ENCODE assay signal across 17 cellular contexts in genomic region chr2:105854972-105855371, GRCh38.
DNase-seq lines count a peak whose midpoint lies in the region; ATAC-seq and TF ChIP-seq lines count a peak whose summit lies in the region.
"Had no signal": no experiment of that assay in that cellular context is flagged by ENCODE, and none has a peak within 500 bp of the region (broad histone marks: within the 10 kb centered on the region; RNA-seq: fewer than 3 reads in every experiment).

No MANE protein-coding gene starts in this region.

- H3K27me3 ChIP-seq in CD4-positive, alpha-beta memory T cell (ENCODE audit: insufficient read depth, low read length) = no peaks in the 10 kb centered on the region
- no peaks in the 10 kb centered on the region for H3K27me3 ChIP-seq in naive thymus-derived CD4-positive, alpha-beta T cell (ENCODE audit: control insufficient read depth in 2 of 2, insufficient read depth in 2 of 2, low read length in 2 of 2)
- no peaks in the 10 kb centered on the region for H3K27me3 ChIP-seq in osteoblast (ENCODE audit: insufficient read depth, low read length)
- H3K27me3 ChIP-seq: BE2C, right lobe of liver, testis had no signal

- no peak overlapping the region for H2AFZ ChIP-seq in osteoblast (ENCODE audit: low read length)

- peaks cover 25 to 53% of the 10 kb centered on the region in 2 donors for H3K36me3 Mint-ChIP-seq in CD4-positive, alpha-beta memory T cell
- H3K36me3 Mint-ChIP-seq in activated T-helper 2 cell treated with anti-CD3 and anti-CD28 coated beads, Interferon-gamma antibody, Interleukin-2, Interleukin-4, amounts not matched to agents 10 μg/mL and 5 μg/mL and 100 μg/mL, durations not matched to agents 14 hours and 24 hours and 36 hours (ENCODE audit: low read depth) = peaks cover 40% of the 10 kb centered on the region
- H3K36me3 Mint-ChIP-seq in naive thymus-derived CD4-positive, alpha-beta T cell = peaks cover 9 to 45% (median 31%) of the 10 kb centered on the region in 5 donors

- ATAC-seq in naive thymus-derived CD4-positive, alpha-beta T cell = no peak
- ATAC-seq: right lobe of liver had no signal

- H3K27ac Mint-ChIP-seq in CD4-positive, alpha-beta memory T cell = peak overlapping the region; percentile 78 to 99 (median 95)
- peak overlapping the region; percentile 79 for H3K27ac Mint-ChIP-seq in activated T-helper 2 cell treated with anti-CD3 and anti-CD28 coated beads, Interferon-gamma antibody, Interleukin-2, Interleukin-4, amounts not matched to agents 10 μg/mL and 5 μg/mL and 100 μg/mL, durations not matched to agents 14 hours and 24 hours and 36 hours
- H3K27ac Mint-ChIP-seq in naive thymus-derived CD4-positive, alpha-beta T cell = peak overlapping the region; percentile 55 to 94 (median 88)
- H3K27ac Mint-ChIP-seq: HFFc6, memory B cell had no signal

- H3K4me2 ChIP-seq in osteoblast (ENCODE audit: insufficient read depth, low read length) = no peak overlapping the region

- intact Hi-C loops in CD4-positive, alpha-beta memory T cell (cut with micrococcal nuclease) = no loop called here
- intact Hi-C loops in activated T-helper 2 cell treated with anti-CD3 and anti-CD28 coated beads, Interferon-gamma antibody, Interleukin-2, Interleukin-4, amounts not matched to agents 10 μg/mL and 5 μg/mL and 100 μg/mL, durations not matched to agents 14 hours and 24 hours and 36 hours (cut with micrococcal nuclease) = loop anchor here (5.0 to 10.0 kb wide), 2 partner anchors 52 to 240 kb away; no protein-coding TSS in a partner anchor
- intact Hi-C loops in naive thymus-derived CD4-positive, alpha-beta T cell (cut with micrococcal nuclease) = loop anchor here (5.0 kb wide), 2 partner anchors 37 to 103 kb away; no protein-coding TSS in a partner anchor

- H3K9me3 ChIP-seq in CD4-positive, alpha-beta memory T cell (ENCODE audit: control insufficient read depth in 1 of 2, low read length in 2 of 2) = no peaks in the 10 kb centered on the region
- no peaks in the 10 kb centered on the region for H3K9me3 ChIP-seq in naive thymus-derived CD4-positive, alpha-beta T cell (ENCODE audit: control insufficient read depth in 2 of 3, low read length in 3 of 3)
- H3K9me3 ChIP-seq in osteoblast (ENCODE audit: low read depth, low read length) = no peaks in the 10 kb centered on the region
- H3K9me3 ChIP-seq: BE2C, right lobe of liver, testis had no signal

- CTCF ChIA-PET in CD4-positive, alpha-beta memory T cell (lab: Charles Lee; ENCODE audit: partially characterized antibody) = interaction anchor here (1.0 to 2.0 kb wide), 3 partner anchors 11 to 248 kb away, joined by 3 to 4 read pairs (median 4); no protein-coding TSS in a partner anchor
- CTCF ChIA-PET in naive thymus-derived CD4-positive, alpha-beta T cell (lab: Charles Lee) = interaction anchor here (0.9 kb wide), 1 partner anchor 278 kb away, joined by 3 read pairs; no protein-coding TSS in a partner anchor
- CTCF ChIA-PET in HEK293T (lab: Yijun Ruan, JAX) = no interaction called here

- H3K4me3 Mint-ChIP-seq in CD4-positive, alpha-beta memory T cell = peak overlapping the region in 5 of 8 donors; percentile 9 to 94 (median 51)
- no peak overlapping the region for H3K4me3 Mint-ChIP-seq in activated T-helper 2 cell treated with anti-CD3 and anti-CD28 coated beads, Interferon-gamma antibody, Interleukin-2, Interleukin-4, amounts not matched to agents 10 μg/mL and 5 μg/mL and 100 μg/mL, durations not matched to agents 14 hours and 24 hours and 36 hours (ENCODE audit: low read depth)
- peak overlapping the region; percentile 0 to 50 (median 30) for H3K4me3 Mint-ChIP-seq in naive thymus-derived CD4-positive, alpha-beta T cell
- H3K4me3 Mint-ChIP-seq: HFFc6, memory B cell had no signal

- peak overlapping the region; percentile 63 for H3K27ac ChIP-seq in C4-2B
- peak overlapping the region; percentile 23 for H3K27ac ChIP-seq in CD4-positive, alpha-beta memory T cell (ENCODE audit: low read depth, low read length)
- peak overlapping the region; percentile 38 for H3K27ac ChIP-seq in naive thymus-derived CD4-positive, alpha-beta T cell (ENCODE audit: low read depth, low read length)
- no peak overlapping the region for H3K27ac ChIP-seq in osteoblast (ENCODE audit: low read depth, low read length)
- H3K27ac ChIP-seq: coronary artery, right lobe of liver, testis had no signal

- TF ChIP-seq CTCF in C4-2B (conservative IDR thresholded peaks at IDR 0.05) = no peak
- no peak for TF ChIP-seq CTCF in osteoblast (IDR thresholded peaks at IDR 0.05; ENCODE audit: extremely low read depth, low read depth, low read length)

- H3K4me3 ChIP-seq in CD4-positive, alpha-beta memory T cell (ENCODE audit: low read length in 2 of 2) = no peak overlapping the region
- H3K4me3 ChIP-seq in naive thymus-derived CD4-positive, alpha-beta T cell (ENCODE audit: low read length) = no peak overlapping the region
- H3K4me3 ChIP-seq in osteoblast (ENCODE audit: insufficient read depth, low read length) = no peak overlapping the region
- H3K4me3 ChIP-seq: coronary artery, right lobe of liver, testis had no signal

- POLR2A ChIA-PET in CD4-positive, alpha-beta memory T cell (lab: Charles Lee; ENCODE audit: partially characterized antibody) = interaction anchor here (0.6 to 5.3 kb wide), 4 partner anchors 7 to 81 kb away, joined by 3 to 32 read pairs (median 12); no protein-coding TSS in a partner anchor
- POLR2A ChIA-PET in naive thymus-derived CD4-positive, alpha-beta T cell (lab: Charles Lee) = interaction anchor here (0.6 kb wide), 1 partner anchor 58 kb away, joined by 3 read pairs; no protein-coding TSS in a partner anchor
- POLR2A ChIA-PET in HEK293T (lab: Yijun Ruan, JAX) = no interaction called here

- H3K27me3 Mint-ChIP-seq in CD4-positive, alpha-beta memory T cell = no peaks in the 10 kb centered on the region
- no peaks in the 10 kb centered on the region for H3K27me3 Mint-ChIP-seq in activated T-helper 2 cell treated with anti-CD3 and anti-CD28 coated beads, Interferon-gamma antibody, Interleukin-2, Interleukin-4, amounts not matched to agents 10 μg/mL and 5 μg/mL and 100 μg/mL, durations not matched to agents 14 hours and 24 hours and 36 hours (ENCODE audit: low read depth)
- no peaks in the 10 kb centered on the region for H3K27me3 Mint-ChIP-seq in naive thymus-derived CD4-positive, alpha-beta T cell
- H3K27me3 Mint-ChIP-seq: memory B cell had no signal

- H3K36me3 ChIP-seq in CD4-positive, alpha-beta memory T cell (ENCODE audit: insufficient read depth, low read length) = peaks cover 8% of the 10 kb centered on the region
- no peaks in the 10 kb centered on the region for H3K36me3 ChIP-seq in naive thymus-derived CD4-positive, alpha-beta T cell (ENCODE audit: control insufficient read depth in 2 of 3, insufficient read depth in 3 of 3, low read length in 3 of 3)
- H3K36me3 ChIP-seq in osteoblast (ENCODE audit: insufficient read depth, low read length) = no peaks in the 10 kb centered on the region
- H3K36me3 ChIP-seq: BE2C, right lobe of liver had no signal

- peaks cover 6% of the 10 kb centered on the region for H4K20me1 ChIP-seq in osteoblast (ENCODE audit: insufficient read depth, low read length)

- DNase-seq in CD4-positive, alpha-beta memory T cell = no peak
- DNase-seq in activated T-helper 2 cell treated with anti-CD3 and anti-CD28 coated beads, Interferon-gamma antibody, Interleukin-2, Interleukin-4, amounts not matched to agents 10 μg/mL and 5 μg/mL and 100 μg/mL, durations not matched to agents 14 hours and 24 hours and 36 hours (ENCODE audit: low spot score) = no peak
- DNase-seq in naive thymus-derived CD4-positive, alpha-beta T cell = no peak
- no peak for DNase-seq in osteoblast (ENCODE audit: insufficient read length, low spot score, missing footprints)
- no peak for DNase-seq in HEK293T (ENCODE audit: extremely low spot score)
- DNase-seq in NCI-H2171 treated with DMSO at 0.1 percent for 48 hours (lab: John Stamatoyannopoulos, UW) = no peak
- DNase-seq: activated CD4-positive, CD25-positive, alpha-beta regulatory T cell treated with anti-CD3 and anti-CD28 coated beads, Interleukin-2, amount 50 U/mL, for 72 hours; BE2C; DMS53; HFFc6; NCI-H1436 treated with DMSO at 0.1 percent for 48 hours; right lobe of liver; stimulated activated CD4-positive, alpha-beta T cell treated with anti-CD3 and anti-CD28 coated beads, Interleukin-2, amount 100 ng/mL, for 24 hours; testis had no signal

- peaks cover 96% of the 10 kb centered on the region for H3K4me1 ChIP-seq in CD4-positive, alpha-beta memory T cell (ENCODE audit: insufficient read depth, low read length)
- H3K4me1 ChIP-seq in naive thymus-derived CD4-positive, alpha-beta T cell (ENCODE audit: control insufficient read depth in 2 of 2, insufficient read depth in 2 of 2, low read length in 2 of 2) = peaks cover 56 to 59% of the 10 kb centered on the region in 2 donors
- H3K4me1 ChIP-seq in osteoblast (ENCODE audit: insufficient read depth, low read length) = peaks cover 4% of the 10 kb centered on the region
- H3K4me1 ChIP-seq: BE2C, right lobe of liver, testis had no signal

- peaks cover 61 to 89% (median 74%) of the 10 kb centered on the region in 4 donors for H3K4me1 Mint-ChIP-seq in CD4-positive, alpha-beta memory T cell
- peaks cover 64% of the 10 kb centered on the region for H3K4me1 Mint-ChIP-seq in activated T-helper 2 cell treated with anti-CD3 and anti-CD28 coated beads, Interferon-gamma antibody, Interleukin-2, Interleukin-4, amounts not matched to agents 10 μg/mL and 5 μg/mL and 100 μg/mL, durations not matched to agents 14 hours and 24 hours and 36 hours (ENCODE audit: low read depth)
- H3K4me1 Mint-ChIP-seq in naive thymus-derived CD4-positive, alpha-beta T cell = peaks cover 39 to 90% (median 87%) of the 10 kb centered on the region in 7 donors

- H3K9me3 Mint-ChIP-seq in CD4-positive, alpha-beta memory T cell = peaks cover 0 to 2% (median 0%) of the 10 kb centered on the region in 8 donors
- no peaks in the 10 kb centered on the region for H3K9me3 Mint-ChIP-seq in activated T-helper 2 cell treated with anti-CD3 and anti-CD28 coated beads, Interferon-gamma antibody, Interleukin-2, Interleukin-4, amounts not matched to agents 10 μg/mL and 5 μg/mL and 100 μg/mL, durations not matched to agents 14 hours and 24 hours and 36 hours
- H3K9me3 Mint-ChIP-seq in naive thymus-derived CD4-positive, alpha-beta T cell = peaks cover 0 to 4% (median 0%) of the 10 kb centered on the region in 11 donors
- H3K9me3 Mint-ChIP-seq: HFFc6, memory B cell had no signal

- H3K79me2 ChIP-seq in osteoblast (ENCODE audit: insufficient read depth, low read length) = peaks cover 14% of the 10 kb centered on the region

TF ChIP-seq in HEK293T, 16 proteins besides CTCF, POLR2A, EP300 and RAD21 (continues in another document):
- TF ChIP-seq NFRKB (IDR thresholded peaks at IDR 0.05) = no peak
- no peak for TF ChIP-seq FOXA1 (IDR thresholded peaks at IDR 0.05)
- no peak for TF ChIP-seq CTBP1 (IDR thresholded peaks at IDR 0.05; ENCODE audit: borderline replicate concordance)
- TF ChIP-seq L3MBTL2 (conservative IDR thresholded peaks at IDR 0.05) = no peak
- no peak for TF ChIP-seq ELF4 (IDR thresholded peaks at IDR 0.05)
- TF ChIP-seq FOXK2 (IDR thresholded peaks at IDR 0.05) = no peak
- no peak for TF ChIP-seq BHLHE40 (IDR thresholded peaks at IDR 0.05; ENCODE audit: borderline replicate concordance)
